Comparison of ENCODE assay signal across 14 cellular contexts in the genomic region with DNA sequence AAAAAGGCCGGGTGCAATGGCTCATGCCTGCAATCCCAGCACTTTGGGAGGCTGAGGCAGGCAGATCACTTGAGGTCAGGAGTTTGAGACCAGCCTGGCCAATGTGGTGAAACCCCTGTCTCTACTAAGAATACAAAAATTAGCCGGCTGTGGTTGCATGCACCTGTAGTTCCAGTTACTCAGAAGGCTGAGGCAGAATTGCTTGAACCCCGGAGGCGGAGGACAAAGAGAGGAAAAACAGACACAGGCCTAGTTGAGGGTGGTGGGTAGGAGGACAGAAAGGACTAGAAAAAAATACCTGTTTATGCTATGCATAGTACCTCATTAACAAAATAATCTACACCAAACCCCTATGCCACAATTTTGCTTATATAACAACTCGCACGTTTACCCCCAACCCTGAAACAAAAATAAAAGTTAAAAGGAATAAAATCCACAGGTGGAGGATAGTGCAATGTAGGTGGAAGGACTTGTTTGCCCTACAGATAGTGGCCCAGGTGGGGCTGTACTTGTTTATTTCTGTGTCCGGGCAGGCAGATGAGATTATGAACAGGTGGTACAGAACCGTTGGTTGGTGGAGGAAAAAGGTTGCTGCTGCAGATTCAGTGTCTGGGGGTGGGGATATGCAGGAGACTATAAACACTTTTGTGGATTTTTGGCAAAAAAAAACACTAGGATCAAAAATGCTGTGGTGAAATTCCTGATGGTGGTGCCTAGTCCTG. TPM values are rescaled to one million over a fixed set of nuclear protein-coding genes. Genes with fewer than 3 reads are reported as not detected.
DNase-seq lines count a peak whose midpoint lies in the region; ATAC-seq and TF ChIP-seq lines count a peak whose summit lies in the region.
"Had no signal": no experiment of that assay in that cellular context is flagged by ENCODE, and none has a peak within 500 bp of the region (broad histone marks: within the 10 kb centered on the region; RNA-seq: fewer than 3 reads in every experiment).

No MANE protein-coding gene starts in this region.

- no peak overlapping the region for H3K27ac Mint-ChIP-seq in CD4-positive, alpha-beta T cell
- peak overlapping the region; percentile 4; the same call in 1 of the 2 replicates for H3K27ac Mint-ChIP-seq in HFFc6

- no peak overlapping the region for H3K4me3 ChIP-seq in breast epithelium
- H3K4me3 ChIP-seq in sigmoid colon = no peak overlapping the region

- CTCF ChIA-PET in CD4-positive, alpha-beta T cell (lab: Charles Lee) = no interaction called here

- H3K4me1 ChIP-seq in breast epithelium = no peaks in the 10 kb centered on the region
- peaks cover 0 to 37% (median 26%) of the 10 kb centered on the region in 4 donors for H3K4me1 ChIP-seq in sigmoid colon
- H3K4me1 ChIP-seq: BE2C had no signal

- no peak for ATAC-seq in CD4-positive, alpha-beta T cell (ENCODE audit: poor library complexity)
- ATAC-seq in GM21786 (IDR thresholded peaks at IDR 0.05; ENCODE audit: unreplicated experiment) = no peak

- no peak for DNase-seq in CD4-positive, alpha-beta T cell
- no peak for DNase-seq in HFFc6
- no peak for DNase-seq in breast epithelium (ENCODE audit: low spot score in 2 of 2)
- DNase-seq in sigmoid colon = no peak
- no peak for DNase-seq in NCI-H2029 treated with DMSO at 0.1 percent for 48 hours (lab: John Stamatoyannopoulos, UW)
- DNase-seq in NCI-H2196 treated with DMSO at 0.1 percent for 48 hours (lab: John Stamatoyannopoulos, UW; ENCODE audit: unreplicated experiment) = no peak
- DNase-seq: activated CD4-positive, alpha-beta T cell treated with anti-CD3 and anti-CD28 coated beads, Interleukin-2, amount 50 U/mL, for 4 hours; activated naive CD4-positive, alpha-beta T cell treated with Interleukin-2 at 50 U/mL for 16 hours; activated T-cell treated with anti-CD3 and anti-CD28 coated beads for 4 hours; BE2C; NCI-H2107; NCI-H748 treated with DMSO at 0.1 percent for 48 hours had no signal

- POLR2A ChIA-PET in CD4-positive, alpha-beta T cell (lab: Charles Lee) = no interaction called here

- no peak for TF ChIP-seq POLR2A in breast epithelium (IDR thresholded peaks at IDR 0.05)
- TF ChIP-seq POLR2A in sigmoid colon (IDR thresholded peaks at IDR 0.05) = no peak

- H3K36me3 Mint-ChIP-seq in CD4-positive, alpha-beta T cell (ENCODE audit: low read depth) = peaks cover 74% of the 10 kb centered on the region
- peaks cover 65% of the 10 kb centered on the region for H3K36me3 Mint-ChIP-seq in HFFc6 (ENCODE audit: low read depth)

- TF ChIP-seq CTCF in CD4-positive, alpha-beta T cell (IDR thresholded peaks at IDR 0.05) = no peak
- TF ChIP-seq CTCF in HFFc6 (IDR thresholded peaks at IDR 0.05) (no peak), breast epithelium (IDR thresholded peaks at IDR 0.05) (no peak), sigmoid colon (IDR thresholded peaks at IDR 0.05) (no peak)

- peaks cover 5% of the 10 kb centered on the region for H3K9me3 Mint-ChIP-seq in CD4-positive, alpha-beta T cell
- H3K9me3 Mint-ChIP-seq in HFFc6 = peaks cover 25% of the 10 kb centered on the region

- H3K27ac ChIP-seq in CD4-positive, alpha-beta T cell (ENCODE audit: low read depth, low read length) = no peak overlapping the region
- H3K27ac ChIP-seq in breast epithelium = peak overlapping the region; percentile 34 to 53
- H3K27ac ChIP-seq in sigmoid colon = peak overlapping the region; percentile 51 to 72 (median 54)
- H3K27ac ChIP-seq: neutrophil had no signal

- H3K9me3 ChIP-seq in CD4-positive, alpha-beta T cell (ENCODE audit: control insufficient read depth, low read length) = no peaks in the 10 kb centered on the region
- no peaks in the 10 kb centered on the region for H3K9me3 ChIP-seq in breast epithelium
- H3K9me3 ChIP-seq in sigmoid colon = no peaks in the 10 kb centered on the region
- H3K9me3 ChIP-seq: BE2C, neutrophil had no signal

- TF ChIP-seq EP300 in sigmoid colon (IDR thresholded peaks at IDR 0.05) = no peak

- no peaks in the 10 kb centered on the region for H3K27me3 Mint-ChIP-seq in CD4-positive, alpha-beta T cell
- peaks cover 1% of the 10 kb centered on the region; the same call in 1 of the 2 replicates for H3K27me3 Mint-ChIP-seq in HFFc6 (ENCODE audit: insufficient read depth)

- no peaks in the 10 kb centered on the region for H3K36me3 ChIP-seq in breast epithelium
- peaks cover 0 to 3% (median 0%) of the 10 kb centered on the region in 4 donors for H3K36me3 ChIP-seq in sigmoid colon
- H3K36me3 ChIP-seq: neutrophil had no signal

- no peaks in the 10 kb centered on the region for H3K27me3 ChIP-seq in CD4-positive, alpha-beta T cell (ENCODE audit: control insufficient read depth, insufficient read depth, low read length)
- no peaks in the 10 kb centered on the region for H3K27me3 ChIP-seq in breast epithelium
- no peaks in the 10 kb centered on the region for H3K27me3 ChIP-seq in sigmoid colon
- H3K27me3 ChIP-seq: BE2C, neutrophil had no signal

- H3K4me3 Mint-ChIP-seq in CD4-positive, alpha-beta T cell = peak overlapping the region; percentile 9
- no peak overlapping the region for H3K4me3 Mint-ChIP-seq in HFFc6

- peaks cover 38% of the 10 kb centered on the region for H3K4me1 Mint-ChIP-seq in CD4-positive, alpha-beta T cell (ENCODE audit: low read depth)
- peaks cover 32% of the 10 kb centered on the region for H3K4me1 Mint-ChIP-seq in HFFc6 (ENCODE audit: low read depth)

- 94 to 95% methylated on average over 8 of the region's 8 CpGs for WGBS in sigmoid colon, 2 donors

- intact Hi-C loops in CD4-positive, alpha-beta T cell (cut with DNase I, micrococcal nuclease) = no loop called here
- intact Hi-C loops in breast epithelium (cut with DNase I; ENCODE audit: low total_unique reads) (no loop called here), sigmoid colon (cut with DNase I) (no loop called here)

RNA-seq across cellular contexts. Expression of a gene that starts 5.1 kb away (rescaled TPM):
- total RNA-seq in CD4-positive, alpha-beta T cell = 1 to 10 TPM; 8.3 to 8.9 TPM
- 1 to 10 TPM; 3.6 to 4.7 (median 3.9) TPM for total RNA-seq in HFFc6 (2021; fragmentation: NEBNext Ultra II Directional; extraction: Animal tissue kit (Norgen Biotek cat#: 25700))
- total RNA-seq in breast epithelium = 10 to 100 TPM; 16.2 to 50.3 (median 34.1) TPM
- total RNA-seq in sigmoid colon = 10 to 100 TPM in 3 of 4 donors, 1 to 10 TPM in 1; 9.8 to 28.0 (median 16.7) TPM
- polyA plus RNA-seq in sigmoid colon = 1 to 10 TPM; 2.4 to 3.5 (median 3.3) TPM
